1 cellular context compared by ENCODE assay signal in genomic region chr15:81235781-81236507, GRCh38.
TF ChIP-seq lines count a peak whose summit lies in the region.

No MANE protein-coding gene starts in this region.

TF ChIP-seq in K562, 482 proteins besides CTCF, POLR2A, EP300 and RAD21 (continued from another document):
- no peak for TF ChIP-seq REST (CRISPR knock-in tag; IDR thresholded peaks at IDR 0.05; ENCODE audit: low read depth)
- TF ChIP-seq PPARD (CRISPR knock-in tag; IDR thresholded peaks at IDR 0.05): no peak
- TF ChIP-seq, protein P1, sequence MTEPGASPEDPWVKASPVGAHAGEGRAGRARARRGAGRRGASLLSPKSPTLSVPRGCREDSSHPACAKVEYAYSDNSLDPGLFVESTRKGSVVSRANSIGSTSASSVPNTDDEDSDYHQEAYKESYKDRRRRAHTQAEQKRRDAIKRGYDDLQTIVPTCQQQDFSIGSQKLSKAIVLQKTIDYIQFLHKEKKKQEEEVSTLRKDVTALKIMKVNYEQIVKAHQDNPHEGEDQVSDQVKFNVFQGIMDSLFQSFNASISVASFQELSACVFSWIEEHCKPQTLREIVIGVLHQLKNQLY (CRISPR knock-in tag; conservative IDR thresholded peaks at IDR 0.05): no peak
- TF ChIP-seq RHOXF2B (CRISPR knock-in tag; conservative IDR thresholded peaks at IDR 0.05): no peak
- no peak for TF ChIP-seq PTRF (tag; IDR thresholded peaks at IDR 0.05)
- TF ChIP-seq, protein P2, sequence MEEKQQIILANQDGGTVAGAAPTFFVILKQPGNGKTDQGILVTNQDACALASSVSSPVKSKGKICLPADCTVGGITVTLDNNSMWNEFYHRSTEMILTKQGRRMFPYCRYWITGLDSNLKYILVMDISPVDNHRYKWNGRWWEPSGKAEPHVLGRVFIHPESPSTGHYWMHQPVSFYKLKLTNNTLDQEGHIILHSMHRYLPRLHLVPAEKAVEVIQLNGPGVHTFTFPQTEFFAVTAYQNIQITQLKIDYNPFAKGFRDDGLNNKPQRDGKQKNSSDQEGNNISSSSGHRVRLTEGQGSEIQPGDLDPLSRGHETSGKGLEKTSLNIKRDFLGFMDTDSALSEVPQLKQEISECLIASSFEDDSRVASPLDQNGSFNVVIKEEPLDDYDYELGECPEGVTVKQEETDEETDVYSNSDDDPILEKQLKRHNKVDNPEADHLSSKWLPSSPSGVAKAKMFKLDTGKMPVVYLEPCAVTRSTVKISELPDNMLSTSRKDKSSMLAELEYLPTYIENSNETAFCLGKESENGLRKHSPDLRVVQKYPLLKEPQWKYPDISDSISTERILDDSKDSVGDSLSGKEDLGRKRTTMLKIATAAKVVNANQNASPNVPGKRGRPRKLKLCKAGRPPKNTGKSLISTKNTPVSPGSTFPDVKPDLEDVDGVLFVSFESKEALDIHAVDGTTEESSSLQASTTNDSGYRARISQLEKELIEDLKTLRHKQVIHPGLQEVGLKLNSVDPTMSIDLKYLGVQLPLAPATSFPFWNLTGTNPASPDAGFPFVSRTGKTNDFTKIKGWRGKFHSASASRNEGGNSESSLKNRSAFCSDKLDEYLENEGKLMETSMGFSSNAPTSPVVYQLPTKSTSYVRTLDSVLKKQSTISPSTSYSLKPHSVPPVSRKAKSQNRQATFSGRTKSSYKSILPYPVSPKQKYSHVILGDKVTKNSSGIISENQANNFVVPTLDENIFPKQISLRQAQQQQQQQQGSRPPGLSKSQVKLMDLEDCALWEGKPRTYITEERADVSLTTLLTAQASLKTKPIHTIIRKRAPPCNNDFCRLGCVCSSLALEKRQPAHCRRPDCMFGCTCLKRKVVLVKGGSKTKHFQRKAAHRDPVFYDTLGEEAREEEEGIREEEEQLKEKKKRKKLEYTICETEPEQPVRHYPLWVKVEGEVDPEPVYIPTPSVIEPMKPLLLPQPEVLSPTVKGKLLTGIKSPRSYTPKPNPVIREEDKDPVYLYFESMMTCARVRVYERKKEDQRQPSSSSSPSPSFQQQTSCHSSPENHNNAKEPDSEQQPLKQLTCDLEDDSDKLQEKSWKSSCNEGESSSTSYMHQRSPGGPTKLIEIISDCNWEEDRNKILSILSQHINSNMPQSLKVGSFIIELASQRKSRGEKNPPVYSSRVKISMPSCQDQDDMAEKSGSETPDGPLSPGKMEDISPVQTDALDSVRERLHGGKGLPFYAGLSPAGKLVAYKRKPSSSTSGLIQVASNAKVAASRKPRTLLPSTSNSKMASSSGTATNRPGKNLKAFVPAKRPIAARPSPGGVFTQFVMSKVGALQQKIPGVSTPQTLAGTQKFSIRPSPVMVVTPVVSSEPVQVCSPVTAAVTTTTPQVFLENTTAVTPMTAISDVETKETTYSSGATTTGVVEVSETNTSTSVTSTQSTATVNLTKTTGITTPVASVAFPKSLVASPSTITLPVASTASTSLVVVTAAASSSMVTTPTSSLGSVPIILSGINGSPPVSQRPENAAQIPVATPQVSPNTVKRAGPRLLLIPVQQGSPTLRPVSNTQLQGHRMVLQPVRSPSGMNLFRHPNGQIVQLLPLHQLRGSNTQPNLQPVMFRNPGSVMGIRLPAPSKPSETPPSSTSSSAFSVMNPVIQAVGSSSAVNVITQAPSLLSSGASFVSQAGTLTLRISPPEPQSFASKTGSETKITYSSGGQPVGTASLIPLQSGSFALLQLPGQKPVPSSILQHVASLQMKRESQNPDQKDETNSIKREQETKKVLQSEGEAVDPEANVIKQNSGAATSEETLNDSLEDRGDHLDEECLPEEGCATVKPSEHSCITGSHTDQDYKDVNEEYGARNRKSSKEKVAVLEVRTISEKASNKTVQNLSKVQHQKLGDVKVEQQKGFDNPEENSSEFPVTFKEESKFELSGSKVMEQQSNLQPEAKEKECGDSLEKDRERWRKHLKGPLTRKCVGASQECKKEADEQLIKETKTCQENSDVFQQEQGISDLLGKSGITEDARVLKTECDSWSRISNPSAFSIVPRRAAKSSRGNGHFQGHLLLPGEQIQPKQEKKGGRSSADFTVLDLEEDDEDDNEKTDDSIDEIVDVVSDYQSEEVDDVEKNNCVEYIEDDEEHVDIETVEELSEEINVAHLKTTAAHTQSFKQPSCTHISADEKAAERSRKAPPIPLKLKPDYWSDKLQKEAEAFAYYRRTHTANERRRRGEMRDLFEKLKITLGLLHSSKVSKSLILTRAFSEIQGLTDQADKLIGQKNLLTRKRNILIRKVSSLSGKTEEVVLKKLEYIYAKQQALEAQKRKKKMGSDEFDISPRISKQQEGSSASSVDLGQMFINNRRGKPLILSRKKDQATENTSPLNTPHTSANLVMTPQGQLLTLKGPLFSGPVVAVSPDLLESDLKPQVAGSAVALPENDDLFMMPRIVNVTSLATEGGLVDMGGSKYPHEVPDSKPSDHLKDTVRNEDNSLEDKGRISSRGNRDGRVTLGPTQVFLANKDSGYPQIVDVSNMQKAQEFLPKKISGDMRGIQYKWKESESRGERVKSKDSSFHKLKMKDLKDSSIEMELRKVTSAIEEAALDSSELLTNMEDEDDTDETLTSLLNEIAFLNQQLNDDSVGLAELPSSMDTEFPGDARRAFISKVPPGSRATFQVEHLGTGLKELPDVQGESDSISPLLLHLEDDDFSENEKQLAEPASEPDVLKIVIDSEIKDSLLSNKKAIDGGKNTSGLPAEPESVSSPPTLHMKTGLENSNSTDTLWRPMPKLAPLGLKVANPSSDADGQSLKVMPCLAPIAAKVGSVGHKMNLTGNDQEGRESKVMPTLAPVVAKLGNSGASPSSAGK (IDR thresholded peaks at IDR 0.05): peak; percentile 21; the same call in 1 of the 2 replicates
- no peak for TF ChIP-seq GTF2F1 (IDR thresholded peaks at IDR 0.05; ENCODE audit: low read depth, low read length)
- TF ChIP-seq NFE2L1 (tag; IDR thresholded peaks at IDR 0.05; ENCODE audit: borderline replicate concordance, low read depth): no peak
- TF ChIP-seq HDGF (IDR thresholded peaks at IDR 0.05): no peak
- TF ChIP-seq ZNF140 (CRISPR knock-in tag; IDR thresholded peaks at IDR 0.05): no peak
- TF ChIP-seq ZBTB17 (CRISPR knock-in tag; IDR thresholded peaks at IDR 0.05): no peak
- TF ChIP-seq, protein P3, sequence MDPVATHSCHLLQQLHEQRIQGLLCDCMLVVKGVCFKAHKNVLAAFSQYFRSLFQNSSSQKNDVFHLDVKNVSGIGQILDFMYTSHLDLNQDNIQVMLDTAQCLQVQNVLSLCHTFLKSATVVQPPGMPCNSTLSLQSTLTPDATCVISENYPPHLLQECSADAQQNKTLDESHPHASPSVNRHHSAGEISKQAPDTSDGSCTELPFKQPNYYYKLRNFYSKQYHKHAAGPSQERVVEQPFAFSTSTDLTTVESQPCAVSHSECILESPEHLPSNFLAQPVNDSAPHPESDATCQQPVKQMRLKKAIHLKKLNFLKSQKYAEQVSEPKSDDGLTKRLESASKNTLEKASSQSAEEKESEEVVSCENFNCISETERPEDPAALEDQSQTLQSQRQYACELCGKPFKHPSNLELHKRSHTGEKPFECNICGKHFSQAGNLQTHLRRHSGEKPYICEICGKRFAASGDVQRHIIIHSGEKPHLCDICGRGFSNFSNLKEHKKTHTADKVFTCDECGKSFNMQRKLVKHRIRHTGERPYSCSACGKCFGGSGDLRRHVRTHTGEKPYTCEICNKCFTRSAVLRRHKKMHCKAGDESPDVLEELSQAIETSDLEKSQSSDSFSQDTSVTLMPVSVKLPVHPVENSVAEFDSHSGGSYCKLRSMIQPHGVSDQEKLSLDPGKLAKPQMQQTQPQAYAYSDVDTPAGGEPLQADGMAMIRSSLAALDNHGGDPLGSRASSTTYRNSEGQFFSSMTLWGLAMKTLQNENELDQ (CRISPR knock-in tag; IDR thresholded peaks at IDR 0.05; ENCODE audit: borderline replicate concordance): no peak
- TF ChIP-seq CC2D1A (IDR thresholded peaks at IDR 0.05): no peak
- no peak for TF ChIP-seq ZNF311 (CRISPR knock-in tag; IDR thresholded peaks at IDR 0.05)
- no peak for TF ChIP-seq ZNF717 (CRISPR knock-in tag; IDR thresholded peaks at IDR 0.05)
- no peak for TF ChIP-seq SFPQ (IDR thresholded peaks at IDR 0.05; ENCODE audit: low read depth, low read length)
- no peak for TF ChIP-seq HNRNPK (IDR thresholded peaks at IDR 0.05; ENCODE audit: low read depth, low read length, poor library complexity, severe bottlenecking)
- TF ChIP-seq ZNF316 (IDR thresholded peaks at IDR 0.05): peak; percentile 40
- TF ChIP-seq, protein P4, sequence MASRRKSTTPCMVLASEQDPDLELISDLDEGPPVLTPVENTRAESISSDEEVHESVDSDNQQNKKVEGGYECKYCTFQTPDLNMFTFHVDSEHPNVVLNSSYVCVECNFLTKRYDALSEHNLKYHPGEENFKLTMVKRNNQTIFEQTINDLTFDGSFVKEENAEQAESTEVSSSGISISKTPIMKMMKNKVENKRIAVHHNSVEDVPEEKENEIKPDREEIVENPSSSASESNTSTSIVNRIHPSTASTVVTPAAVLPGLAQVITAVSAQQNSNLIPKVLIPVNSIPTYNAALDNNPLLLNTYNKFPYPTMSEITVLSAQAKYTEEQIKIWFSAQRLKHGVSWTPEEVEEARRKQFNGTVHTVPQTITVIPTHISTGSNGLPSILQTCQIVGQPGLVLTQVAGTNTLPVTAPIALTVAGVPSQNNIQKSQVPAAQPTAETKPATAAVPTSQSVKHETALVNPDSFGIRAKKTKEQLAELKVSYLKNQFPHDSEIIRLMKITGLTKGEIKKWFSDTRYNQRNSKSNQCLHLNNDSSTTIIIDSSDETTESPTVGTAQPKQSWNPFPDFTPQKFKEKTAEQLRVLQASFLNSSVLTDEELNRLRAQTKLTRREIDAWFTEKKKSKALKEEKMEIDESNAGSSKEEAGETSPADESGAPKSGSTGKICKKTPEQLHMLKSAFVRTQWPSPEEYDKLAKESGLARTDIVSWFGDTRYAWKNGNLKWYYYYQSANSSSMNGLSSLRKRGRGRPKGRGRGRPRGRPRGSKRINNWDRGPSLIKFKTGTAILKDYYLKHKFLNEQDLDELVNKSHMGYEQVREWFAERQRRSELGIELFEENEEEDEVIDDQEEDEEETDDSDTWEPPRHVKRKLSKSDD (conservative IDR thresholded peaks at IDR 0.05; ENCODE audit: low read length): no peak
- TF ChIP-seq PURB (CRISPR knock-in tag; IDR thresholded peaks at IDR 0.05; ENCODE audit: low read depth): no peak
- no peak for TF ChIP-seq ZNF696 (CRISPR knock-in tag; conservative IDR thresholded peaks at IDR 0.05)
- peak; percentile 59; the same call in 1 of the 2 replicates for TF ChIP-seq ATF7 (IDR thresholded peaks at IDR 0.05)
- peak; percentile 66; the same call in 1 of the 2 replicates for TF ChIP-seq JUND (IDR thresholded peaks at IDR 0.05; ENCODE audit: borderline replicate concordance, low read depth, low read length)
- peak; percentile 60; the same call in 1 of the 3 replicates for TF ChIP-seq JUND (tag; IDR thresholded peaks at IDR 0.05; ENCODE audit: borderline replicate concordance, low read depth, low read length)
- peak; percentile 54; the same call in 1 of the 2 replicates for TF ChIP-seq C11orf30 (IDR thresholded peaks at IDR 0.05; ENCODE audit: low read depth)
- no peak for TF ChIP-seq TAF7 (tag; IDR thresholded peaks at IDR 0.05)
- TF ChIP-seq KDM1A (IDR thresholded peaks at IDR 0.05): peak in 1 of 2 experiments; percentile 34; a peak in 1 of 4 replicates
- no peak for TF ChIP-seq BDP1 (IDR thresholded peaks at IDR 0.05; ENCODE audit: insufficient read depth, insufficient read length)
- no peak for TF ChIP-seq HMGN3 (IDR thresholded peaks at IDR 0.05; ENCODE audit: borderline replicate concordance, extremely low read depth, insufficient read length, low read depth, low read length)
